8 cellular contexts compared by ENCODE assay signal in genomic region chr11:62336949-62337681, GRCh38. TPM values are rescaled to one million over a fixed set of nuclear protein-coding genes. Genes with fewer than 3 reads are reported as not detected.
DNase-seq lines count a peak whose midpoint lies in the region; ATAC-seq and TF ChIP-seq lines count a peak whose summit lies in the region.

Gene ASRGL1 (plus strand): TSS chr11:62337448. CDS start chr11:62337978, 530 bp downstream.

- peaks cover 17% of the 10 kb centered on the region for H3K27me3 ChIP-seq in ectodermal cell (ENCODE audit: control insufficient read depth, insufficient read depth, low read length, poor library complexity, severe bottlenecking)
- H3K27me3 ChIP-seq in lower lobe of right lung (ENCODE audit: low read depth), result no peaks in the 10 kb centered on the region

- peak; percentile 19 for DNase-seq in DMS 273 treated with DMSO at 0.1 percent for 48 hours (lab: John Stamatoyannopoulos, UW)
- peak; percentile 42 for DNase-seq in NCI-H524 treated with DMSO at 0.1 percent for 48 hours (lab: John Stamatoyannopoulos, UW)
- peak; percentile 80 for DNase-seq in activated CD8-positive, alpha-beta T cell treated with anti-CD3 and anti-CD28 coated beads for 36 hours
- peak; percentile 97 for DNase-seq in lower lobe of right lung
- DNase-seq in stimulated activated CD4-positive, alpha-beta T cell treated with anti-CD3 and anti-CD28 coated beads, Interleukin-4, amount 100 ng/mL, for 48 hours (ENCODE audit: low read depth in 2 of 2), result peak; percentile 69 to 75

- peaks cover 4% of the 10 kb centered on the region for H3K27me3 Mint-ChIP-seq in activated CD8-positive, alpha-beta T cell treated with anti-CD3 and anti-CD28 coated beads for 36 hours

- no peak for TF ChIP-seq CTCF in activated CD8-positive, alpha-beta T cell treated with anti-CD3 and anti-CD28 coated beads for 36 hours (IDR thresholded peaks at IDR 0.05)
- TF ChIP-seq CTCF in lower lobe of right lung (IDR thresholded peaks at IDR 0.05), result no peak

- peak within 1 kb of the TSS; percentile 32 for H3K27ac Mint-ChIP-seq in activated CD8-positive, alpha-beta T cell treated with anti-CD3 and anti-CD28 coated beads for 36 hours

- intact Hi-C loops in activated CD8-positive, alpha-beta T cell treated with anti-CD3 and anti-CD28 coated beads for 36 hours (cut with micrococcal nuclease), result no loop called here
- intact Hi-C loops in lower lobe of right lung (cut with DNase I), result no loop called here

- CTCF ChIA-PET in activated CD8-positive, alpha-beta T cell treated with anti-CD3 and anti-CD28 coated beads for 36 hours (lab: Charles Lee), result interaction anchor here (0.9 to 4.5 kb wide), 5 partner anchors 9 to 206 kb away, joined by 3 to 45 read pairs (median 4); no protein-coding TSS in a partner anchor

- peak; percentile 71 for ATAC-seq in HG02970 (IDR thresholded peaks at IDR 0.05; ENCODE audit: low FRiP score, unreplicated experiment)
- peak; percentile 84 for ATAC-seq in activated CD8-positive, alpha-beta T cell treated with anti-CD3 and anti-CD28 coated beads for 36 hours
- ATAC-seq in lower lobe of right lung, result peak; percentile 94 to 96
- ATAC-seq in GM21390 (IDR thresholded peaks at IDR 0.05; ENCODE audit: unreplicated experiment), result no peak

- WGBS in ectodermal cell, 2 experiments, result 23 to 24% methylated on average over 67 of the region's 67 CpGs

- H3K4me3 ChIP-seq in ectodermal cell (ENCODE audit: insufficient read depth, low read depth, low read length) (peak within 1 kb of the TSS; percentile 72), lower lobe of right lung (peak within 1 kb of the TSS; percentile 93)

- peaks cover 8% of the 10 kb centered on the region for H3K4me1 Mint-ChIP-seq in activated CD8-positive, alpha-beta T cell treated with anti-CD3 and anti-CD28 coated beads for 36 hours (ENCODE audit: low read depth)

- H3K4me1 ChIP-seq in ectodermal cell (ENCODE audit: control insufficient read depth, insufficient read depth, low read length), result no peaks in the 10 kb centered on the region
- H3K4me1 ChIP-seq in lower lobe of right lung, result peaks cover 44% of the 10 kb centered on the region

- no peaks in the 10 kb centered on the region for H3K9me3 ChIP-seq in ectodermal cell (ENCODE audit: control insufficient read depth, low read length)
- H3K9me3 ChIP-seq in lower lobe of right lung, result no peaks in the 10 kb centered on the region

- H3K36me3 Mint-ChIP-seq in activated CD8-positive, alpha-beta T cell treated with anti-CD3 and anti-CD28 coated beads for 36 hours (ENCODE audit: low read depth), result no peaks in the 10 kb centered on the region

- POLR2A ChIA-PET in activated CD8-positive, alpha-beta T cell treated with anti-CD3 and anti-CD28 coated beads for 36 hours (lab: Charles Lee), result interaction anchor here (0.6 to 1.3 kb wide), 4 partner anchors 13 to 69 kb away, joined by 3 read pairs; no protein-coding TSS in a partner anchor

- no peaks in the 10 kb centered on the region for H3K36me3 ChIP-seq in ectodermal cell (ENCODE audit: control insufficient read depth, insufficient read depth, low read length)
- H3K36me3 ChIP-seq in lower lobe of right lung, result no peaks in the 10 kb centered on the region

- H3K9me3 Mint-ChIP-seq in activated CD8-positive, alpha-beta T cell treated with anti-CD3 and anti-CD28 coated beads for 36 hours, result no peaks in the 10 kb centered on the region

- H3K4me3 Mint-ChIP-seq in activated CD8-positive, alpha-beta T cell treated with anti-CD3 and anti-CD28 coated beads for 36 hours, result peak within 1 kb of the TSS; percentile 80

- H3K27ac ChIP-seq in ectodermal cell (ENCODE audit: insufficient read depth, low read depth, low read length, poor library complexity, severe bottlenecking) (no peak within 1 kb of the TSS), lower lobe of right lung (peak within 1 kb of the TSS; percentile 78)

RNA-seq across cellular contexts. Expression of gene ASRGL1, which starts in this region (rescaled TPM):
- 1 to 10 TPM; 6.4 to 6.7 TPM for total RNA-seq in activated CD8-positive, alpha-beta T cell treated with anti-CD3 and anti-CD28 coated beads for 36 hours
- 61.7 TPM for polyA plus RNA-seq in ectodermal cell (2013, experiment 1 of 4)
- 59.6 TPM for polyA plus RNA-seq in ectodermal cell (2013, experiment 2 of 4)
- 40.3 TPM for polyA plus RNA-seq in ectodermal cell (2013, experiment 3 of 4)
- polyA plus RNA-seq in ectodermal cell (2013, experiment 4 of 4), result 50.6 TPM
- 39.7 TPM for total RNA-seq in lower lobe of right lung

Comparison
In these comparisons a context has a peak if more than half of its experiments do, and no peak if none do; other contexts are left out.
1. DNase-seq: peak in every context shown above with its lines; median percentile 97 in lower lobe of right lung; 80 in activated CD8-positive, alpha-beta T cell treated with anti-CD3 and anti-CD28 coated beads for 36 hours; 72 in stimulated activated CD4-positive, alpha-beta T cell treated with anti-CD3 and anti-CD28 coated beads, Interleukin-4, amount 100 ng/mL, for 48 hours; 42 in NCI-H524 treated with DMSO at 0.1 percent for 48 hours; 19 in DMS 273 treated with DMSO at 0.1 percent for 48 hours.